Comparison of ENCODE assay signal across 1 cellular context in the genomic region with DNA sequence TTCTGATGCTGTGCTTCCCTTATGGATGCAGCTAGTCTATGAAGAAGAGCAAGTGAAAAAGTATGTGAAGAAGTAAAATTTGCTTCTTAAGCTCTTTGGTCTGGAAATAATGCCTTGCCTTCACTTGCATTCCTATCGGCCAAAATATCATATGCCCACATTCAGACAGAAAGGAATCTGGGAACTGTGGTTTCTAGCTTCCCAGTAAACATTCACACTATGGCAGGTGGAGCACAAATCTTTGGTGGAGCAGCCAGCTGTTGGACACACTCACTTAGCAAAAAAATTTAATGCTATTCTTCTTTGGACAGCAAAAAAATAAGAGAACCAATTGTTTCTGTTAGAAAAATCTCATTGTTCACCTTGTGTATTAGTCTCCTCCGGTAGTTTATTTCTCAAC.
TF ChIP-seq lines count a peak whose summit lies in the region.

No MANE protein-coding gene starts in this region.

TF ChIP-seq in GM23338, 12 proteins besides CTCF, POLR2A, EP300 and RAD21 (continued from another document):
- TF ChIP-seq, protein P1, sequence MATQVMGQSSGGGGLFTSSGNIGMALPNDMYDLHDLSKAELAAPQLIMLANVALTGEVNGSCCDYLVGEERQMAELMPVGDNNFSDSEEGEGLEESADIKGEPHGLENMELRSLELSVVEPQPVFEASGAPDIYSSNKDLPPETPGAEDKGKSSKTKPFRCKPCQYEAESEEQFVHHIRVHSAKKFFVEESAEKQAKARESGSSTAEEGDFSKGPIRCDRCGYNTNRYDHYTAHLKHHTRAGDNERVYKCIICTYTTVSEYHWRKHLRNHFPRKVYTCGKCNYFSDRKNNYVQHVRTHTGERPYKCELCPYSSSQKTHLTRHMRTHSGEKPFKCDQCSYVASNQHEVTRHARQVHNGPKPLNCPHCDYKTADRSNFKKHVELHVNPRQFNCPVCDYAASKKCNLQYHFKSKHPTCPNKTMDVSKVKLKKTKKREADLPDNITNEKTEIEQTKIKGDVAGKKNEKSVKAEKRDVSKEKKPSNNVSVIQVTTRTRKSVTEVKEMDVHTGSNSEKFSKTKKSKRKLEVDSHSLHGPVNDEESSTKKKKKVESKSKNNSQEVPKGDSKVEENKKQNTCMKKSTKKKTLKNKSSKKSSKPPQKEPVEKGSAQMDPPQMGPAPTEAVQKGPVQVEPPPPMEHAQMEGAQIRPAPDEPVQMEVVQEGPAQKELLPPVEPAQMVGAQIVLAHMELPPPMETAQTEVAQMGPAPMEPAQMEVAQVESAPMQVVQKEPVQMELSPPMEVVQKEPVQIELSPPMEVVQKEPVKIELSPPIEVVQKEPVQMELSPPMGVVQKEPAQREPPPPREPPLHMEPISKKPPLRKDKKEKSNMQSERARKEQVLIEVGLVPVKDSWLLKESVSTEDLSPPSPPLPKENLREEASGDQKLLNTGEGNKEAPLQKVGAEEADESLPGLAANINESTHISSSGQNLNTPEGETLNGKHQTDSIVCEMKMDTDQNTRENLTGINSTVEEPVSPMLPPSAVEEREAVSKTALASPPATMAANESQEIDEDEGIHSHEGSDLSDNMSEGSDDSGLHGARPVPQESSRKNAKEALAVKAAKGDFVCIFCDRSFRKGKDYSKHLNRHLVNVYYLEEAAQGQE (IDR thresholded peaks at IDR 0.05; ENCODE audit: unreplicated experiment): no peak
- TF ChIP-seq, protein P2, sequence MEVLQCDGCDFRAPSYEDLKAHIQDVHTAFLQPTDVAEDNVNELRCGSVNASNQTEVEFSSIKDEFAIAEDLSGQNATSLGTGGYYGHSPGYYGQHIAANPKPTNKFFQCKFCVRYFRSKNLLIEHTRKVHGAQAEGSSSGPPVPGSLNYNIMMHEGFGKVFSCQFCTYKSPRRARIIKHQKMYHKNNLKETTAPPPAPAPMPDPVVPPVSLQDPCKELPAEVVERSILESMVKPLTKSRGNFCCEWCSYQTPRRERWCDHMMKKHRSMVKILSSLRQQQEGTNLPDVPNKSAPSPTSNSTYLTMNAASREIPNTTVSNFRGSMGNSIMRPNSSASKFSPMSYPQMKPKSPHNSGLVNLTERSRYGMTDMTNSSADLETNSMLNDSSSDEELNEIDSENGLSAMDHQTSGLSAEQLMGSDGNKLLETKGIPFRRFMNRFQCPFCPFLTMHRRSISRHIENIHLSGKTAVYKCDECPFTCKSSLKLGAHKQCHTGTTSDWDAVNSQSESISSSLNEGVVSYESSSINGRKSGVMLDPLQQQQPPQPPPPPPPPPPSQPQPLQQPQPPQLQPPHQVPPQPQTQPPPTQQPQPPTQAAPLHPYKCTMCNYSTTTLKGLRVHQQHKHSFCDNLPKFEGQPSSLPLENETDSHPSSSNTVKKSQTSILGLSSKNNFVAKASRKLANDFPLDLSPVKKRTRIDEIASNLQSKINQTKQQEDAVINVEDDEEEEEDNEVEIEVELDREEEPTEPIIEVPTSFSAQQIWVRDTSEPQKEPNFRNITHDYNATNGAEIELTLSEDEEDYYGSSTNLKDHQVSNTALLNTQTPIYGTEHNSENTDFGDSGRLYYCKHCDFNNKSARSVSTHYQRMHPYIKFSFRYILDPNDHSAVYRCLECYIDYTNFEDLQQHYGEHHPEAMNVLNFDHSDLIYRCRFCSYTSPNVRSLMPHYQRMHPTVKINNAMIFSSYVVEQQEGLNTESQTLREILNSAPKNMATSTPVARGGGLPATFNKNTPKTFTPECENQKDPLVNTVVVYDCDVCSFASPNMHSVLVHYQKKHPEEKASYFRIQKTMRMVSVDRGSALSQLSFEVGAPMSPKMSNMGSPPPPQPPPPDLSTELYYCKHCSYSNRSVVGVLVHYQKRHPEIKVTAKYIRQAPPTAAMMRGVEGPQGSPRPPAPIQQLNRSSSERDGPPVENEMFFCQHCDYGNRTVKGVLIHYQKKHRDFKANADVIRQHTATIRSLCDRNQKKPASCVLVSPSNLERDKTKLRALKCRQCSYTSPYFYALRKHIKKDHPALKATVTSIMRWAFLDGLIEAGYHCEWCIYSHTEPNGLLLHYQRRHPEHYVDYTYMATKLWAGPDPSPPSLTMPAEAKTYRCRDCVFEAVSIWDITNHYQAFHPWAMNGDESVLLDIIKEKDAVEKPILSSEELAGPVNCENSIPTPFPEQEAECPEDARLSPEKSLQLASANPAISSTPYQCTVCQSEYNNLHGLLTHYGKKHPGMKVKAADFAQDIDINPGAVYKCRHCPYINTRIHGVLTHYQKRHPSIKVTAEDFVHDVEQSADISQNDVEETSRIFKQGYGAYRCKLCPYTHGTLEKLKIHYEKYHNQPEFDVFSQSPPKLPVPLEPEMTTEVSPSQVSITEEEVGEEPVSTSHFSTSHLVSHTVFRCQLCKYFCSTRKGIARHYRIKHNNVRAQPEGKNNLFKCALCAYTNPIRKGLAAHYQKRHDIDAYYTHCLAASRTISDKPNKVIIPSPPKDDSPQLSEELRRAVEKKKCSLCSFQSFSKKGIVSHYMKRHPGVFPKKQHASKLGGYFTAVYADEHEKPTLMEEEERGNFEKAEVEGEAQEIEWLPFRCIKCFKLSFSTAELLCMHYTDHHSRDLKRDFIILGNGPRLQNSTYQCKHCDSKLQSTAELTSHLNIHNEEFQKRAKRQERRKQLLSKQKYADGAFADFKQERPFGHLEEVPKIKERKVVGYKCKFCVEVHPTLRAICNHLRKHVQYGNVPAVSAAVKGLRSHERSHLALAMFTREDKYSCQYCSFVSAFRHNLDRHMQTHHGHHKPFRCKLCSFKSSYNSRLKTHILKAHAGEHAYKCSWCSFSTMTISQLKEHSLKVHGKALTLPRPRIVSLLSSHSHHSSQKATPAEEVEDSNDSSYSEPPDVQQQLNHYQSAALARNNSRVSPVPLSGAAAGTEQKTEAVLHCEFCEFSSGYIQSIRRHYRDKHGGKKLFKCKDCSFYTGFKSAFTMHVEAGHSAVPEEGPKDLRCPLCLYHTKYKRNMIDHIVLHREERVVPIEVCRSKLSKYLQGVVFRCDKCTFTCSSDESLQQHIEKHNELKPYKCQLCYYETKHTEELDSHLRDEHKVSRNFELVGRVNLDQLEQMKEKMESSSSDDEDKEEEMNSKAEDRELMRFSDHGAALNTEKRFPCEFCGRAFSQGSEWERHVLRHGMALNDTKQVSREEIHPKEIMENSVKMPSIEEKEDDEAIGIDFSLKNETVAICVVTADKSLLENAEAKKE (CRISPR knock-in tag; IDR thresholded peaks at IDR 0.05): no peak
